In the genomic region with DNA sequence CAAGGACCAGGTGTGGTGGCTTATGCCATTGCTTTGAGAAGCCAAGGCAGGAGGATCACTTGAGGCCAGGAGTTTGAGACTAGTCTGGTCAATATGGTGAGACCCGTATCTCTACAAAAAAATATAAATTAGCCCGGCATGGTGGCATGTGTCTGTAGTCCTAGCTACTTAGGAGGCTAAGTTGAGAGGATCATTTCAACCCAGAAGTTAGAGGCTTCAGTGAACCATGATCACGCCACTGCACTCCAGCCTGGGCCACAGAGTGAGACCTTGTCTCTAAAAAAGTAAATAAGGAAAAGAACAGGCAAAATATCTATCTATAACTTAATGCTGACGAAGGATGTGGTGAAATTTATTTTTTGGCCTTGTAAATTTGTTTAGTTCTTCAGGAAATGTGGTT, we compare ENCODE assay signal across 26 cellular contexts.
"Had no signal": no experiment of that assay in that cellular context is flagged by ENCODE, and none has a peak within 500 bp of the region (broad histone marks: within the 10 kb centered on the region; RNA-seq: fewer than 3 reads in every experiment).

No MANE protein-coding gene starts in this region.

- H3K27ac ChIP-seq: cardiac muscle cell, gastroesophageal sphincter, left ventricle myocardium inferior, psoas muscle, skin epidermis, thyroid gland had no signal

- H3K9me3 ChIP-seq: gastroesophageal sphincter, heart right ventricle, left ventricle myocardium inferior, mucosa of descending colon, psoas muscle, SK-N-SH, thyroid gland had no signal

- H3K4me1 ChIP-seq: gastroesophageal sphincter, left ventricle myocardium inferior, psoas muscle, thyroid gland had no signal

- H3K27ac Mint-ChIP-seq: activated CD4-positive, alpha-beta T cell treated with anti-CD3 and anti-CD28 coated beads for 36 hours; memory B cell; naive B cell had no signal

- H3K4me1 Mint-ChIP-seq: immature natural killer cell had no signal

- H3K4me3 Mint-ChIP-seq: activated CD4-positive, alpha-beta memory T cell treated with anti-CD3 and anti-CD28 coated beads for 36 hours; activated CD4-positive, alpha-beta T cell treated with anti-CD3 and anti-CD28 coated beads for 36 hours; immature natural killer cell; memory B cell; naive B cell; neural crest cell; T-helper 2 cell treated with Interferon-gamma antibody and Interleukin-4, amounts not matched to agents 5 μg/mL and 100 μg/mL, for 36 hours; WTC11 had no signal

- H3K9me3 Mint-ChIP-seq: activated CD4-positive, alpha-beta memory T cell treated with anti-CD3 and anti-CD28 coated beads for 36 hours; immature natural killer cell; memory B cell; naive B cell; neural crest cell; T-helper 2 cell treated with Interferon-gamma antibody and Interleukin-4, amounts not matched to agents 5 μg/mL and 100 μg/mL, for 36 hours; WTC11 had no signal

- FAIRE-seq: urothelium cell line had no signal

- H3K27me3 ChIP-seq: cardiac muscle cell, dorsolateral prefrontal cortex, gastroesophageal sphincter, heart right ventricle, thyroid gland had no signal

- H3K9ac ChIP-seq: SK-N-SH had no signal

- DNase-seq: activated effector memory CD4-positive, alpha-beta T cell treated with Interleukin-2 at 50 U/mL for 16 hours; activated naive CD4-positive, alpha-beta T cell treated with anti-CD3 and anti-CD28 coated beads, Interleukin-2, amount 50 U/mL, for 16 hours; activated T-cell treated with anti-CD3 and anti-CD28 coated beads, Interleukin-2, amount 50 U/mL, for 1 hour; amygdala; dorsolateral prefrontal cortex; heart right ventricle; immature natural killer cell; kidney glomerular epithelial cell; left ventricle myocardium inferior; mucosa of descending colon; naive B cell; psoas muscle; right cardiac atrium; SK-N-SH; stimulated activated naive CD4-positive, alpha-beta T cell; thyroid gland had no signal

- H3K27me3 Mint-ChIP-seq: activated CD4-positive, alpha-beta memory T cell treated with anti-CD3 and anti-CD28 coated beads for 36 hours; activated CD4-positive, alpha-beta T cell treated with anti-CD3 and anti-CD28 coated beads for 36 hours; memory B cell; naive B cell had no signal

- H3K4me3 ChIP-seq: cardiac muscle cell, dorsolateral prefrontal cortex, gastroesophageal sphincter, heart right ventricle, left ventricle myocardium inferior, mucosa of descending colon, psoas muscle, skin epidermis, thyroid gland had no signal

- ATAC-seq: activated CD4-positive, alpha-beta T cell treated with anti-CD3 and anti-CD28 coated beads for 36 hours; gastroesophageal sphincter; mucosa of descending colon; psoas muscle; WTC11 had no signal
